ENCODE assay signal across 8 cellular contexts in genomic region chr4:37685726-37686372, GRCh38. TPM values are rescaled to one million over a fixed set of nuclear protein-coding genes. Genes with fewer than 3 reads are reported as not detected.
A peak's percentile ranks its signal among the peaks of the same experiment; 100 is the strongest.
DNase-seq lines count a peak whose midpoint lies in the region; ATAC-seq lines count a peak whose summit lies in the region.

No MANE protein-coding gene starts in this region.

- H3K36me3 Mint-ChIP-seq in activated CD4-positive, alpha-beta T cell treated with anti-CD3 and anti-CD28 coated beads, Interleukin-2, amount 10 ng/mL, durations not matched to agents 24 days and 14 days (ENCODE audit: low read depth): peaks cover 16% of the 10 kb centered on the region
- H3K36me3 Mint-ChIP-seq in stimulated activated naive CD8-positive, alpha-beta T cell treated with anti-CD3 and anti-CD28 coated beads, Interleukin-15, Interleukin-2, amounts not matched to agents 100 ng/mL and 50 ng/mL, for 24 hours (ENCODE audit: low read depth): peaks cover 19% of the 10 kb centered on the region

- H3K9me3 Mint-ChIP-seq in activated CD4-positive, alpha-beta T cell treated with anti-CD3 and anti-CD28 coated beads, Interleukin-2, amount 10 ng/mL, durations not matched to agents 24 days and 14 days: peaks cover under 1% of the 10 kb centered on the region
- no peaks in the 10 kb centered on the region for H3K9me3 Mint-ChIP-seq in stimulated activated naive CD8-positive, alpha-beta T cell treated with anti-CD3 and anti-CD28 coated beads, Interleukin-15, Interleukin-2, amounts not matched to agents 100 ng/mL and 50 ng/mL, for 24 hours

- H3K27me3 Mint-ChIP-seq in activated CD4-positive, alpha-beta T cell treated with anti-CD3 and anti-CD28 coated beads, Interleukin-2, amount 10 ng/mL, durations not matched to agents 24 days and 14 days: peaks cover 6% of the 10 kb centered on the region
- H3K27me3 Mint-ChIP-seq in stimulated activated naive CD8-positive, alpha-beta T cell treated with anti-CD3 and anti-CD28 coated beads, Interleukin-15, Interleukin-2, amounts not matched to agents 100 ng/mL and 50 ng/mL, for 24 hours: no peaks in the 10 kb centered on the region

- no peaks in the 10 kb centered on the region for H3K27me3 ChIP-seq in mononuclear cell (ENCODE audit: insufficient read depth, low read length)

- peak; percentile 37 for DNase-seq in GDM1 (lab: John Stamatoyannopoulos, UW)
- DNase-seq in HuH-7 (ENCODE audit: low spot score): peak; percentile 40
- DNase-seq in activated CD4-positive, alpha-beta T cell treated with anti-CD3 and anti-CD28 coated beads, Interleukin-2, amount 10 ng/mL, durations not matched to agents 24 days and 14 days: peak; percentile 89
- peak; percentile 45 for DNase-seq in effector CD4-positive, alpha-beta T cell
- no peak for DNase-seq in GOT3 (lab: John Stamatoyannopoulos, UW)

- ATAC-seq in GM21447 (IDR thresholded peaks at IDR 0.05; ENCODE audit: unreplicated experiment): peak; percentile 28

- peak overlapping the region; percentile 86 for H3K4me3 ChIP-seq in mononuclear cell (ENCODE audit: low read length)

- H3K4me3 Mint-ChIP-seq in activated CD4-positive, alpha-beta T cell treated with anti-CD3 and anti-CD28 coated beads, Interleukin-2, amount 10 ng/mL, durations not matched to agents 24 days and 14 days: peak overlapping the region; percentile 91
- H3K4me3 Mint-ChIP-seq in stimulated activated naive CD8-positive, alpha-beta T cell treated with anti-CD3 and anti-CD28 coated beads, Interleukin-15, Interleukin-2, amounts not matched to agents 100 ng/mL and 50 ng/mL, for 24 hours: peak overlapping the region; percentile 91

- peaks cover 36% of the 10 kb centered on the region for H3K4me1 Mint-ChIP-seq in activated CD4-positive, alpha-beta T cell treated with anti-CD3 and anti-CD28 coated beads, Interleukin-2, amount 10 ng/mL, durations not matched to agents 24 days and 14 days
- H3K4me1 Mint-ChIP-seq in stimulated activated naive CD8-positive, alpha-beta T cell treated with anti-CD3 and anti-CD28 coated beads, Interleukin-15, Interleukin-2, amounts not matched to agents 100 ng/mL and 50 ng/mL, for 24 hours (ENCODE audit: low read depth): peaks cover 44% of the 10 kb centered on the region

- intact Hi-C loops in activated CD4-positive, alpha-beta T cell treated with anti-CD3 and anti-CD28 coated beads, Interleukin-2, amount 10 ng/mL, durations not matched to agents 24 days and 14 days (cut with micrococcal nuclease): loop anchor here (1.0 to 10.0 kb wide), 11 partner anchors 10 to 1364 kb away; partner anchors contain the start of genes KLF3, PGM2 and TBC1D1

- H3K4me1 ChIP-seq in mononuclear cell (ENCODE audit: insufficient read depth, low read length): peaks cover 51% of the 10 kb centered on the region

- H3K9me3 ChIP-seq in mononuclear cell (ENCODE audit: low read depth, low read length): no peaks in the 10 kb centered on the region

- H3K27ac Mint-ChIP-seq in activated CD4-positive, alpha-beta T cell treated with anti-CD3 and anti-CD28 coated beads, Interleukin-2, amount 10 ng/mL, durations not matched to agents 24 days and 14 days: peak overlapping the region; percentile 96
- peak overlapping the region; percentile 91 for H3K27ac Mint-ChIP-seq in stimulated activated naive CD8-positive, alpha-beta T cell treated with anti-CD3 and anti-CD28 coated beads, Interleukin-15, Interleukin-2, amounts not matched to agents 100 ng/mL and 50 ng/mL, for 24 hours

RNA-seq across cellular contexts. Expression of gene RELL1, which starts 0.3 kb away (rescaled TPM):
- 15.7 and 19.1 TPM in 2 replicates for total RNA-seq in activated CD4-positive, alpha-beta T cell treated with anti-CD3 and anti-CD28 coated beads, Interleukin-2, amount 10 ng/mL, durations not matched to agents 24 days and 14 days
- total RNA-seq in mononuclear cell: 62.3 TPM
